ENCODE assay signal across 21 cellular contexts in genomic region chr11:6253196-6253595, GRCh38. TPM values are rescaled to one million over a fixed set of nuclear protein-coding genes. Genes with fewer than 3 reads are reported as not detected.
DNase-seq lines count a peak whose midpoint lies in the region; ATAC-seq and TF ChIP-seq lines count a peak whose summit lies in the region.
"Had no signal": no experiment of that assay in that cellular context is flagged by ENCODE, and none has a peak within 500 bp of the region (broad histone marks: within the 10 kb centered on the region; RNA-seq: fewer than 3 reads in every experiment).

No MANE protein-coding gene starts in this region.

- H3K9me3 ChIP-seq in stomach smooth muscle (ENCODE audit: control insufficient read depth in 2 of 2, low read length in 2 of 2), result no peaks in the 10 kb centered on the region
- H3K9me3 ChIP-seq: transverse colon had no signal

- no peaks in the 10 kb centered on the region for H3K36me3 ChIP-seq in stomach smooth muscle (ENCODE audit: control insufficient read depth in 2 of 2, insufficient read depth in 2 of 2, low read length in 2 of 2)
- H3K36me3 ChIP-seq: transverse colon had no signal

- peak; percentile 33 for ATAC-seq in activated CD8-positive, alpha-beta T cell treated with anti-CD3 and anti-CD28 coated beads for 36 hours
- no peak for ATAC-seq in activated CD8-positive, alpha-beta T cell treated with anti-CD3 and anti-CD28 coated beads, Interleukin-2, amount 10 ng/mL, durations not matched to agents 7 days and 5 days
- ATAC-seq in HG02588 (IDR thresholded peaks at IDR 0.05; ENCODE audit: unreplicated experiment) (peak; percentile 54), HG03280 (IDR thresholded peaks at IDR 0.05; ENCODE audit: unreplicated experiment) (peak; percentile 56)
- ATAC-seq: right cardiac atrium had no signal

- no peaks in the 10 kb centered on the region for H3K27me3 Mint-ChIP-seq in activated CD8-positive, alpha-beta T cell treated with anti-CD3 and anti-CD28 coated beads for 36 hours
- peaks cover 4% of the 10 kb centered on the region for H3K27me3 Mint-ChIP-seq in activated CD8-positive, alpha-beta T cell treated with anti-CD3 and anti-CD28 coated beads, Interleukin-2, amount 10 ng/mL, durations not matched to agents 7 days and 5 days (ENCODE audit: low read depth)
- H3K27me3 Mint-ChIP-seq: central memory CD8-positive, alpha-beta T cell had no signal

- H3K27me3 ChIP-seq in stomach smooth muscle (ENCODE audit: control insufficient read depth in 1 of 2, insufficient read depth in 2 of 2, low read length in 2 of 2), result peaks cover 0 to 12% of the 10 kb centered on the region in 2 donors

- H3K27ac ChIP-seq in stomach smooth muscle (ENCODE audit: low read length) (peak overlapping the region; percentile 94), substantia nigra (ENCODE audit: low read depth, low read length, poor library complexity, severe bottlenecking) (no peak overlapping the region)

- no peaks in the 10 kb centered on the region for H3K4me1 Mint-ChIP-seq in activated CD8-positive, alpha-beta T cell treated with anti-CD3 and anti-CD28 coated beads for 36 hours (ENCODE audit: low read depth)
- no peaks in the 10 kb centered on the region for H3K4me1 Mint-ChIP-seq in activated CD8-positive, alpha-beta T cell treated with anti-CD3 and anti-CD28 coated beads, Interleukin-2, amount 10 ng/mL, durations not matched to agents 7 days and 5 days (ENCODE audit: low read depth)
- H3K4me1 Mint-ChIP-seq: central memory CD8-positive, alpha-beta T cell; memory B cell; neural crest cell had no signal

- no peak overlapping the region for H3K4me3 ChIP-seq in stomach smooth muscle (ENCODE audit: low read length in 2 of 2)
- H3K4me3 ChIP-seq: transverse colon had no signal

- no peak for TF ChIP-seq CTCF in activated CD8-positive, alpha-beta T cell treated with anti-CD3 and anti-CD28 coated beads for 36 hours (IDR thresholded peaks at IDR 0.05)

- H3K36me3 Mint-ChIP-seq in activated CD8-positive, alpha-beta T cell treated with anti-CD3 and anti-CD28 coated beads for 36 hours (ENCODE audit: low read depth), result no peaks in the 10 kb centered on the region
- no peaks in the 10 kb centered on the region for H3K36me3 Mint-ChIP-seq in activated CD8-positive, alpha-beta T cell treated with anti-CD3 and anti-CD28 coated beads, Interleukin-2, amount 10 ng/mL, durations not matched to agents 7 days and 5 days (ENCODE audit: low read depth)
- H3K36me3 Mint-ChIP-seq: CD14-positive monocyte, memory B cell had no signal

- no peak overlapping the region for H3K9ac ChIP-seq in stomach smooth muscle (ENCODE audit: low read length in 2 of 2)

- peaks cover 22% of the 10 kb centered on the region for H3K4me1 ChIP-seq in stomach smooth muscle (ENCODE audit: control insufficient read depth, insufficient read depth, low read length)

- CTCF ChIA-PET in activated CD8-positive, alpha-beta T cell treated with anti-CD3 and anti-CD28 coated beads for 36 hours (lab: Charles Lee), result interaction anchor here (0.7 to 8.7 kb wide), 6 partner anchors 11 to 190 kb away, joined by 3 to 106 read pairs (median 39); partner anchors contain the start of genes CNGA4 and FHIP1B
- CTCF ChIA-PET in activated CD8-positive, alpha-beta T cell treated with anti-CD3 and anti-CD28 coated beads, Interleukin-2, amount 10 ng/mL, durations not matched to agents 7 days and 5 days (lab: Charles Lee), result interaction anchor here (2.7 to 5.2 kb wide), 4 partner anchors 65 to 109 kb away, joined by 16 to 32 read pairs (median 20); no protein-coding TSS in a partner anchor

- intact Hi-C loops in activated CD8-positive, alpha-beta T cell treated with anti-CD3 and anti-CD28 coated beads for 36 hours (cut with micrococcal nuclease), result loop anchor here (5.0 kb wide), 1 partner anchor 99 kb away; no protein-coding TSS in a partner anchor

- DNase-seq in activated CD8-positive, alpha-beta T cell treated with anti-CD3 and anti-CD28 coated beads for 36 hours, result no peak
- no peak for DNase-seq in activated CD8-positive, alpha-beta T cell treated with anti-CD3 and anti-CD28 coated beads, Interleukin-2, amount 10 ng/mL, durations not matched to agents 7 days and 5 days
- DNase-seq in NCI-H2029 (lab: John Stamatoyannopoulos, UW) (no peak), SKM-1 (lab: John Stamatoyannopoulos, UW; ENCODE audit: unreplicated experiment) (no peak), substantia nigra (lab: John Stamatoyannopoulos, UW) (no peak)
- DNase-seq: DMS79; NCI-H774; right cardiac atrium; stimulated activated CD4-positive, alpha-beta T cell treated with anti-CD3 and anti-CD28 coated beads, Interleukin-1b, Interleukin-23, amount 100 ng/mL, for 48 hours; transverse colon had no signal

- POLR2A ChIA-PET in activated CD8-positive, alpha-beta T cell treated with anti-CD3 and anti-CD28 coated beads for 36 hours (lab: Charles Lee), result interaction anchor here (0.6 kb wide), 1 partner anchor 11 kb away, joined by 3 read pairs; no protein-coding TSS in a partner anchor
- POLR2A ChIA-PET in activated CD8-positive, alpha-beta T cell treated with anti-CD3 and anti-CD28 coated beads, Interleukin-2, amount 10 ng/mL, durations not matched to agents 7 days and 5 days (lab: Charles Lee), result no interaction called here

- H3K27ac Mint-ChIP-seq in activated CD8-positive, alpha-beta T cell treated with anti-CD3 and anti-CD28 coated beads for 36 hours, result no peak overlapping the region
- no peak overlapping the region for H3K27ac Mint-ChIP-seq in activated CD8-positive, alpha-beta T cell treated with anti-CD3 and anti-CD28 coated beads, Interleukin-2, amount 10 ng/mL, durations not matched to agents 7 days and 5 days
- H3K27ac Mint-ChIP-seq: CD14-positive monocyte, memory B cell had no signal

- H3K4me3 Mint-ChIP-seq in activated CD8-positive, alpha-beta T cell treated with anti-CD3 and anti-CD28 coated beads for 36 hours, result no peak overlapping the region
- no peak overlapping the region for H3K4me3 Mint-ChIP-seq in activated CD8-positive, alpha-beta T cell treated with anti-CD3 and anti-CD28 coated beads, Interleukin-2, amount 10 ng/mL, durations not matched to agents 7 days and 5 days
- H3K4me3 Mint-ChIP-seq: CD14-positive monocyte; central memory CD8-positive, alpha-beta T cell; memory B cell; neural crest cell had no signal

- no peaks in the 10 kb centered on the region for H3K9me3 Mint-ChIP-seq in activated CD8-positive, alpha-beta T cell treated with anti-CD3 and anti-CD28 coated beads for 36 hours
- H3K9me3 Mint-ChIP-seq in activated CD8-positive, alpha-beta T cell treated with anti-CD3 and anti-CD28 coated beads, Interleukin-2, amount 10 ng/mL, durations not matched to agents 7 days and 5 days (ENCODE audit: insufficient read depth), result no peaks in the 10 kb centered on the region
- H3K9me3 Mint-ChIP-seq: central memory CD8-positive, alpha-beta T cell had no signal

RNA-seq across cellular contexts. Expression of gene CCKBR, which starts 6.4 kb away (rescaled TPM):
- total RNA-seq in activated CD8-positive, alpha-beta T cell treated with anti-CD3 and anti-CD28 coated beads for 36 hours, result not detected
- not detected for total RNA-seq in activated CD8-positive, alpha-beta T cell treated with anti-CD3 and anti-CD28 coated beads, Interleukin-2, amount 10 ng/mL, durations not matched to agents 7 days and 5 days
- total RNA-seq: glomerular endothelial cell, HT-29, M059J, right cardiac atrium, RPMI7951 had no signal

RNA-seq across cellular contexts. Expression of gene CNGA4, which starts 14.3 kb away (rescaled TPM):
- total RNA-seq in activated CD8-positive, alpha-beta T cell treated with anti-CD3 and anti-CD28 coated beads for 36 hours, result under 1 TPM in 1 of 2 experiments, not detected in 1; 0.18 TPM
- total RNA-seq in activated CD8-positive, alpha-beta T cell treated with anti-CD3 and anti-CD28 coated beads, Interleukin-2, amount 10 ng/mL, durations not matched to agents 7 days and 5 days, result under 1 TPM; 0.16 to 0.29 TPM
- total RNA-seq: HT-29, M059J, RPMI7951 had no signal

RNA-seq across cellular contexts. Expression of gene FHIP1B, which starts 18.8 kb away (rescaled TPM):
- total RNA-seq in activated CD8-positive, alpha-beta T cell treated with anti-CD3 and anti-CD28 coated beads for 36 hours, result 10 to 100 TPM; 14.9 to 15.1 TPM
- 10 to 100 TPM; 19.1 to 20.4 TPM for total RNA-seq in activated CD8-positive, alpha-beta T cell treated with anti-CD3 and anti-CD28 coated beads, Interleukin-2, amount 10 ng/mL, durations not matched to agents 7 days and 5 days

RNA-seq across cellular contexts. Expression of gene C11orf42, which starts 47.8 kb away (rescaled TPM):
- not detected for total RNA-seq in activated CD8-positive, alpha-beta T cell treated with anti-CD3 and anti-CD28 coated beads for 36 hours
- total RNA-seq in activated CD8-positive, alpha-beta T cell treated with anti-CD3 and anti-CD28 coated beads, Interleukin-2, amount 10 ng/mL, durations not matched to agents 7 days and 5 days, result not detected
- total RNA-seq: glomerular endothelial cell, HT-29, M059J, neural crest cell, right cardiac atrium, RPMI7951, transverse colon had no signal

RNA-seq across cellular contexts. Expression of gene OR52W1, which starts 54.2 kb away (rescaled TPM):
- not detected for total RNA-seq in activated CD8-positive, alpha-beta T cell treated with anti-CD3 and anti-CD28 coated beads for 36 hours
- not detected for total RNA-seq in activated CD8-positive, alpha-beta T cell treated with anti-CD3 and anti-CD28 coated beads, Interleukin-2, amount 10 ng/mL, durations not matched to agents 7 days and 5 days
- total RNA-seq: glomerular endothelial cell, HT-29, M059J, neural crest cell, right cardiac atrium, RPMI7951, transverse colon had no signal
